ENCODE assay signal across 14 cellular contexts in the genomic region with DNA sequence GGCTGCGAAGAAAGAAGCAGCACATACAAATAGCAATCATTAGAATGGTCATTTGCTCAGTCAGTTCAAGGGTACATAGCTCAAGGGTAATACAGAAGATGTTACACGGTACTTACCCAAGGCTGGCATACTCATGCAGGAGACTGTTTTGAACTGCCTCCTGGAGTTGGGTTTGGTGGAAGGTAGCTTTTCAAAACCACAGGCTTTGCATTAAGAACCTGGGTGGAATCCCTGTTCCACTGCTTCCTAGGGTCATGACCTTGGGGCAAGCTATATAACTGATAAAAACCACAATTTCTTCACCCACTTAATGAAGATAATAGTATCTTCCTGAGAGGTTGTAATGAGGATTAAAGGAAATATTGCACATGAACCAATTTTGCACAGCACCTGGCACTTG. TPM values are rescaled to one million over a fixed set of nuclear protein-coding genes. Genes with fewer than 3 reads are reported as not detected.
DNase-seq lines count a peak whose midpoint lies in the region; ATAC-seq, FAIRE-seq and TF ChIP-seq lines count a peak whose summit lies in the region.
"Had no signal": no experiment of that assay in that cellular context is flagged by ENCODE, and none has a peak within 500 bp of the region (broad histone marks: within the 10 kb centered on the region; RNA-seq: fewer than 3 reads in every experiment).

No MANE protein-coding gene starts in this region.

- ATAC-seq in GM21737 (IDR thresholded peaks at IDR 0.05; ENCODE audit: unreplicated experiment) (peak; percentile 49), HG03469 (IDR thresholded peaks at IDR 0.05; ENCODE audit: unreplicated experiment) (peak; percentile 40)
- ATAC-seq in stimulated activated memory B cell treated with anti-CD40 and anti-IgM and Interleukin-4, amounts not matched to agents 10 μg/mL and 1 μg/mL and 100 μg/mL, for 72 hours: peak; percentile 75
- ATAC-seq: A549 had no signal

- DNase-seq in activated CD4-positive, alpha-beta T cell treated with anti-CD3 and anti-CD28 coated beads, Interleukin-2, amount 10 ng/mL, durations not matched to agents 7 days and 5 days: no peak
- DNase-seq in activated CD4-positive, alpha-beta T cell treated with anti-CD3 and anti-CD28 coated beads, Interleukin-2, amount 50 U/mL, for 1 hour: no peak
- DNase-seq in ecto neural progenitor cell (ENCODE audit: low spot score) (no peak), DMS79 (lab: John Stamatoyannopoulos, UW) (no peak), D721Med (ENCODE audit: insufficient read length, low spot score) (no peak)
- DNase-seq: activated T-cell treated with anti-CD3 and anti-CD28 coated beads for 4 hours, DND-41, NCI-H1436 had no signal

- H3K4me3 Mint-ChIP-seq in activated CD4-positive, alpha-beta T cell treated with anti-CD3 and anti-CD28 coated beads, Interleukin-2, amount 10 ng/mL, durations not matched to agents 7 days and 5 days: no peak overlapping the region
- H3K4me3 Mint-ChIP-seq in stimulated activated memory B cell treated with anti-CD40 and anti-IgM and Interleukin-4, amounts not matched to agents 10 μg/mL and 1 μg/mL and 100 μg/mL, for 72 hours: peak overlapping the region; percentile 59
- H3K4me3 Mint-ChIP-seq: brain, nephron had no signal

- CTCF ChIA-PET in activated CD4-positive, alpha-beta T cell treated with anti-CD3 and anti-CD28 coated beads, Interleukin-2, amount 10 ng/mL, durations not matched to agents 7 days and 5 days (lab: Charles Lee): interaction anchor here (3.6 kb wide), 1 partner anchor 9 kb away, joined by 18 read pairs; no protein-coding TSS in a partner anchor

- no peak for TF ChIP-seq CTCF in D721Med (IDR thresholded peaks at IDR 0.05; ENCODE audit: insufficient read depth, missing control alignments)

- POLR2A ChIA-PET in activated CD4-positive, alpha-beta T cell treated with anti-CD3 and anti-CD28 coated beads, Interleukin-2, amount 10 ng/mL, durations not matched to agents 7 days and 5 days (lab: Charles Lee): no interaction called here

- H3K9me3 Mint-ChIP-seq in activated CD4-positive, alpha-beta T cell treated with anti-CD3 and anti-CD28 coated beads, Interleukin-2, amount 10 ng/mL, durations not matched to agents 7 days and 5 days: no peaks in the 10 kb centered on the region
- no peaks in the 10 kb centered on the region for H3K9me3 Mint-ChIP-seq in stimulated activated memory B cell treated with anti-CD40 and anti-IgM and Interleukin-4, amounts not matched to agents 10 μg/mL and 1 μg/mL and 100 μg/mL, for 72 hours
- H3K9me3 Mint-ChIP-seq: brain, nephron had no signal

- no peak for FAIRE-seq in D721Med (lab: Jason Lieb, UNC)
- FAIRE-seq: A549 had no signal

- H3K4me1 Mint-ChIP-seq in activated CD4-positive, alpha-beta T cell treated with anti-CD3 and anti-CD28 coated beads, Interleukin-2, amount 10 ng/mL, durations not matched to agents 7 days and 5 days: peaks cover 6% of the 10 kb centered on the region
- H3K4me1 Mint-ChIP-seq in stimulated activated memory B cell treated with anti-CD40 and anti-IgM and Interleukin-4, amounts not matched to agents 10 μg/mL and 1 μg/mL and 100 μg/mL, for 72 hours: peaks cover 79% of the 10 kb centered on the region
- H3K4me1 Mint-ChIP-seq: nephron had no signal

- H3K27ac Mint-ChIP-seq in activated CD4-positive, alpha-beta T cell treated with anti-CD3 and anti-CD28 coated beads, Interleukin-2, amount 10 ng/mL, durations not matched to agents 7 days and 5 days: peak overlapping the region; percentile 52
- H3K27ac Mint-ChIP-seq in stimulated activated memory B cell treated with anti-CD40 and anti-IgM and Interleukin-4, amounts not matched to agents 10 μg/mL and 1 μg/mL and 100 μg/mL, for 72 hours: peak overlapping the region; percentile 93
- H3K27ac Mint-ChIP-seq: brain had no signal

- no peaks in the 10 kb centered on the region for H3K36me3 Mint-ChIP-seq in activated CD4-positive, alpha-beta T cell treated with anti-CD3 and anti-CD28 coated beads, Interleukin-2, amount 10 ng/mL, durations not matched to agents 7 days and 5 days (ENCODE audit: low read depth)
- H3K36me3 Mint-ChIP-seq in stimulated activated memory B cell treated with anti-CD40 and anti-IgM and Interleukin-4, amounts not matched to agents 10 μg/mL and 1 μg/mL and 100 μg/mL, for 72 hours: peaks cover 6% of the 10 kb centered on the region

- no peaks in the 10 kb centered on the region for H3K27me3 Mint-ChIP-seq in activated CD4-positive, alpha-beta T cell treated with anti-CD3 and anti-CD28 coated beads, Interleukin-2, amount 10 ng/mL, durations not matched to agents 7 days and 5 days
- no peaks in the 10 kb centered on the region for H3K27me3 Mint-ChIP-seq in stimulated activated memory B cell treated with anti-CD40 and anti-IgM and Interleukin-4, amounts not matched to agents 10 μg/mL and 1 μg/mL and 100 μg/mL, for 72 hours
- H3K27me3 Mint-ChIP-seq: brain had no signal

RNA-seq across cellular contexts. Expression of a gene that starts 36.5 kb away (rescaled TPM):
- under 1 TPM in 1 of 2 experiments, not detected in 1; 0.04 TPM for total RNA-seq in activated CD4-positive, alpha-beta T cell treated with anti-CD3 and anti-CD28 coated beads, Interleukin-2, amount 10 ng/mL, durations not matched to agents 7 days and 5 days
